ENCODE assay signal across 19 cellular contexts in genomic region chr2:159076233-159076632, GRCh38.
DNase-seq lines count a peak whose midpoint lies in the region; ATAC-seq, FAIRE-seq and TF ChIP-seq lines count a peak whose summit lies in the region.
"Had no signal": no experiment of that assay in that cellular context is flagged by ENCODE, and none has a peak within 500 bp of the region (broad histone marks: within the 10 kb centered on the region; RNA-seq: fewer than 3 reads in every experiment).

No MANE protein-coding gene starts in this region.

- H3K4ac ChIP-seq in IMR-90 (ENCODE audit: low read depth, low read length) (no peak overlapping the region), mesenchymal stem cell (ENCODE audit: low read depth in 1 of 2, low read length in 2 of 2) (no peak overlapping the region)

- H3K4me1 ChIP-seq in IMR-90 (ENCODE audit: control insufficient read depth, insufficient read depth, low read length) (peaks cover 20% of the 10 kb centered on the region), endothelial cell of umbilical vein (ENCODE audit: control insufficient read depth, extremely low read depth, insufficient read depth, low read length) (peaks cover 66% of the 10 kb centered on the region), mesenchymal stem cell (ENCODE audit: control insufficient read depth, insufficient read depth, low read depth, low read length) (peaks cover 9% of the 10 kb centered on the region)

- H3K9me3 Mint-ChIP-seq in stimulated activated memory B cell treated with anti-CD40 and anti-IgM and Interleukin-4, amounts not matched to agents 10 μg/mL and 1 μg/mL and 100 μg/mL, for 72 hours: no peaks in the 10 kb centered on the region
- H3K9me3 Mint-ChIP-seq: immature natural killer cell had no signal

- peaks cover 50% of the 10 kb centered on the region for H3K79me2 ChIP-seq in endothelial cell of umbilical vein (ENCODE audit: control insufficient read depth, insufficient read depth, low read length)

- H3K9me1 ChIP-seq in IMR-90 (ENCODE audit: insufficient read depth, low read length): peaks cover 15% of the 10 kb centered on the region
- H3K9me1 ChIP-seq in endothelial cell of umbilical vein (replicated peaks; ENCODE audit: control insufficient read depth, extremely low read depth, insufficient read depth, low read length): no peaks in the 10 kb centered on the region

- POLR2A ChIA-PET in AG04450 (lab: Yijun Ruan, JAX) (no interaction called here), IMR-90 (lab: Charles Lee; ENCODE audit: unreplicated experiment) (no interaction called here), endothelial cell of umbilical vein (lab: Charles Lee) (no interaction called here)

- H4K5ac ChIP-seq in IMR-90 (ENCODE audit: low read depth, low read length): no peak overlapping the region

- no peak overlapping the region for H2AFZ ChIP-seq in IMR-90 (replicated peaks; ENCODE audit: low read length, poor library complexity)
- H2AFZ ChIP-seq in endothelial cell of umbilical vein (ENCODE audit: low read depth, low read length): no peak overlapping the region
- no peak overlapping the region for H2AFZ ChIP-seq in mesenchymal stem cell (ENCODE audit: low read depth, low read length)
- H2AFZ ChIP-seq: neural progenitor cell had no signal

- H4K8ac ChIP-seq in IMR-90 (ENCODE audit: low read depth in 2 of 2, low read length in 2 of 2) (no peak overlapping the region), mesenchymal stem cell (ENCODE audit: low read length) (no peak overlapping the region)

- H3K27ac ChIP-seq in AG04450 (ENCODE audit: low read depth, low read length) (no peak overlapping the region), IMR-90 (ENCODE audit: insufficient read depth, low read length) (no peak overlapping the region), endothelial cell of umbilical vein (ENCODE audit: insufficient read depth, low read depth, low read length) (peak overlapping the region; percentile 46), mesenchymal stem cell (ENCODE audit: low read length, poor library complexity, severe bottlenecking) (no peak overlapping the region)
- H3K27ac ChIP-seq: epithelial cell of prostate, KMS-11, neural progenitor cell, VCaP had no signal

- H3K56ac ChIP-seq in IMR-90 (ENCODE audit: extremely low read depth, insufficient read depth, low read length): no peak overlapping the region

- H3K27me3 ChIP-seq in AG04450 (ENCODE audit: control insufficient read depth, insufficient read depth, low read length) (no peaks in the 10 kb centered on the region), IMR-90 (ENCODE audit: control insufficient read depth, insufficient read depth, low read length) (no peaks in the 10 kb centered on the region), endothelial cell of umbilical vein (ENCODE audit: control insufficient read depth in 2 of 2, insufficient read depth in 2 of 2, low read length in 2 of 2) (no peaks in the 10 kb centered on the region), mesenchymal stem cell (ENCODE audit: control insufficient read depth in 1 of 2, insufficient read depth in 1 of 2, low read length in 2 of 2) (no peaks in the 10 kb centered on the region)
- H3K27me3 ChIP-seq: neural progenitor cell had no signal

- H3K36me3 ChIP-seq in IMR-90 (ENCODE audit: control insufficient read depth, insufficient read depth, low read length) (no peaks in the 10 kb centered on the region), endothelial cell of umbilical vein (ENCODE audit: control insufficient read depth in 2 of 2, extremely low read depth in 1 of 2, insufficient read depth in 2 of 2, low read length in 2 of 2) (no peaks in the 10 kb centered on the region), mesenchymal stem cell (ENCODE audit: control insufficient read depth in 1 of 2, insufficient read depth in 2 of 2, low read depth in 1 of 2, low read length in 2 of 2) (peaks cover 0 to 14% of the 10 kb centered on the region in 2 experiments)
- H3K36me3 ChIP-seq: neural progenitor cell had no signal

- ATAC-seq in IMR-90 (ENCODE audit: low read depth) (peak; percentile 77), HG03521 (IDR thresholded peaks at IDR 0.05; ENCODE audit: unreplicated experiment) (no peak)
- ATAC-seq in stimulated activated memory B cell treated with anti-CD40 and anti-IgM and Interleukin-4, amounts not matched to agents 10 μg/mL and 1 μg/mL and 100 μg/mL, for 72 hours: no peak

- dilution Hi-C loops in IMR-90 (cut with HindIII; ENCODE audit: low sequenced_read_pairs, unreplicated experiment) (no loop called here), endothelial cell of umbilical vein (cut with MboI; ENCODE audit: extremely low pct_ligation_motif_present, low sequenced_read_pairs) (no loop called here)

- H2AK5ac ChIP-seq in IMR-90 (ENCODE audit: low read depth, low read length) (no peak overlapping the region), mesenchymal stem cell (ENCODE audit: low read length, severe bottlenecking) (no peak overlapping the region)

- no CpG with 5 or more reads among the region's 2 CpGs for WGBS in IMR-90 (ENCODE audit: extremely low coverage in 2 of 2, insufficient read length in 1 of 2), 2 experiments
- 80% methylated on average over 1 of the region's 2 CpGs for WGBS in mesenchymal stem cell

- H2BK15ac ChIP-seq in IMR-90 (ENCODE audit: low read depth, low read length) (no peak overlapping the region), mesenchymal stem cell (ENCODE audit: low read depth, poor library complexity, severe bottlenecking) (no peak overlapping the region)

- H3K14ac ChIP-seq in IMR-90 (replicated peaks; ENCODE audit: low read depth, low read length): no peak overlapping the region
- no peak overlapping the region for H3K14ac ChIP-seq in mesenchymal stem cell (ENCODE audit: low read length in 2 of 2)

- no peak overlapping the region for H4K91ac ChIP-seq in IMR-90 (ENCODE audit: insufficient read depth, low read depth, low read length)
- no peak overlapping the region for H4K91ac ChIP-seq in mesenchymal stem cell (ENCODE audit: low read length)

- no peak for TF ChIP-seq RAD21 in IMR-90 (IDR thresholded peaks at IDR 0.05; ENCODE audit: low read length)

- in situ Hi-C loops in IMR-90 (cut with MboI; ENCODE audit: low sequenced_read_pairs): no loop called here

- H2BK12ac ChIP-seq in mesenchymal stem cell (ENCODE audit: low read length in 2 of 2): no peak overlapping the region

- TF ChIP-seq CTCF in AG04450 (IDR thresholded peaks at IDR 0.05; ENCODE audit: low read depth, low read length) (0 out of 2 replicates have a peak, but pooled peaks have one; percentile 12), IMR-90 (conservative IDR thresholded peaks at IDR 0.05; ENCODE audit: low read depth, low read length) (0 out of 2 replicates have a peak, but pooled peaks have one; percentile 9), endothelial cell of umbilical vein (IDR thresholded peaks at IDR 0.05; ENCODE audit: extremely low read depth in 1 of 2, insufficient read depth in 1 of 2, low read depth in 1 of 2, low read length in 2 of 2) (no peak)

- FAIRE-seq in endothelial cell of umbilical vein (lab: Jason Lieb, UNC): peak; percentile 18

- H3K23ac ChIP-seq in IMR-90 (ENCODE audit: low read depth, low read length): no peak overlapping the region
- H3K23ac ChIP-seq in mesenchymal stem cell (ENCODE audit: low read length in 2 of 2): no peak overlapping the region

- CTCF ChIA-PET in AG04450 (lab: Charles Lee): no interaction called here
- CTCF ChIA-PET in IMR-90 (lab: Yijun Ruan, JAX): no interaction called here
- CTCF ChIA-PET in endothelial cell of umbilical vein (lab: Charles Lee): interaction anchor here (1.3 to 3.1 kb wide), 4 partner anchors 9 to 23 kb away, joined by 5 to 10 read pairs (median 6); no protein-coding TSS in a partner anchor

- H3K4me2 ChIP-seq in IMR-90 (ENCODE audit: low read depth, low read length) (peak overlapping the region; percentile 39; the same call in 1 of the 2 replicates), endothelial cell of umbilical vein (ENCODE audit: insufficient read depth, low read length) (peak overlapping the region; percentile 68), mesenchymal stem cell (ENCODE audit: low read length, poor library complexity, severe bottlenecking) (no peak overlapping the region)
- H3K4me2 ChIP-seq: KMS-11, neural progenitor cell had no signal

- intact Hi-C loops in IMR-90 (cut with micrococcal nuclease) (no loop called here), endothelial cell of umbilical vein (cut with micrococcal nuclease) (loop anchor here (2.0 kb wide), 1 partner anchor 45 kb away; no protein-coding TSS in a partner anchor)

- peak; percentile 70 for DNase-seq in AG04450 (ENCODE audit: low read depth, low spot score)
- DNase-seq in IMR-90: peak; percentile 93
- peak; percentile 87 for DNase-seq in endothelial cell of umbilical vein (ENCODE audit: low read depth, low spot score)
- peak; percentile 63 for DNase-seq in mesenchymal stem cell
- no peak for DNase-seq in DMS53 treated with DMSO at 0.1 percent for 48 hours (lab: John Stamatoyannopoulos, UW; ENCODE audit: unreplicated experiment)
- DNase-seq in DMS153 treated with DMSO at 0.1 percent for 48 hours (lab: John Stamatoyannopoulos, UW; ENCODE audit: unreplicated experiment): no peak
- DNase-seq: activated T-cell treated with anti-CD3 and anti-CD28 coated beads for 4 hours; AML-193; anterior cingulate cortex; immature natural killer cell; NCI-H1694; SHP77; stimulated activated CD4-positive, alpha-beta T cell treated with anti-CD3 and anti-CD28 coated beads, Interleukin-12 subunit alpha, Interleukin-12 subunit beta, amount 100 ng/mL, for 4 hours had no signal

- H3K4me3 Mint-ChIP-seq in stimulated activated memory B cell treated with anti-CD40 and anti-IgM and Interleukin-4, amounts not matched to agents 10 μg/mL and 1 μg/mL and 100 μg/mL, for 72 hours: no peak overlapping the region
- H3K4me3 Mint-ChIP-seq: immature natural killer cell, neural progenitor cell had no signal

- no peaks in the 10 kb centered on the region for H3K36me3 Mint-ChIP-seq in stimulated activated memory B cell treated with anti-CD40 and anti-IgM and Interleukin-4, amounts not matched to agents 10 μg/mL and 1 μg/mL and 100 μg/mL, for 72 hours
- H3K36me3 Mint-ChIP-seq: immature natural killer cell had no signal

- no peak overlapping the region for H3K9ac ChIP-seq in IMR-90 (ENCODE audit: low read depth, low read length)
- H3K9ac ChIP-seq in endothelial cell of umbilical vein (replicated peaks; ENCODE audit: extremely low read depth, insufficient read depth, low read length): peak overlapping the region; percentile 49
- peak overlapping the region; percentile 60 for H3K9ac ChIP-seq in mesenchymal stem cell (ENCODE audit: low read length)
- H3K9ac ChIP-seq: KMS-11, neural progenitor cell had no signal

- no peak overlapping the region for H3K4me3 ChIP-seq in AG04450 (ENCODE audit: low read depth, low read length)
- H3K4me3 ChIP-seq in IMR-90 (ENCODE audit: insufficient read depth, low read depth, low read length): no peak overlapping the region
- no peak overlapping the region for H3K4me3 ChIP-seq in endothelial cell of umbilical vein (replicated peaks in 1 of 3; ENCODE audit: insufficient read depth in 1 of 3, low read depth in 1 of 3, low read length in 3 of 3)
- H3K4me3 ChIP-seq in mesenchymal stem cell (ENCODE audit: insufficient read depth in 1 of 2, low read depth in 1 of 2, low read length in 2 of 2): no peak overlapping the region
- H3K4me3 ChIP-seq: neural progenitor cell had no signal

- BruUV-seq in IMR-90 (replicated peaks; lab: Mats Ljungman, UMichigan) (no TSS peak), endothelial cell of umbilical vein (replicated peaks; lab: Mats Ljungman, UMichigan) (no TSS peak)

- H2BK20ac ChIP-seq in IMR-90 (ENCODE audit: low read depth, low read length): no peak overlapping the region

- H2AK9ac ChIP-seq in IMR-90 (replicated peaks; ENCODE audit: low read depth, low read length, poor library complexity): no peak overlapping the region

- no peak overlapping the region for H3K27ac Mint-ChIP-seq in stimulated activated memory B cell treated with anti-CD40 and anti-IgM and Interleukin-4, amounts not matched to agents 10 μg/mL and 1 μg/mL and 100 μg/mL, for 72 hours
- H3K27ac Mint-ChIP-seq: immature natural killer cell, neural progenitor cell had no signal

- H2BK120ac ChIP-seq in IMR-90 (ENCODE audit: low read depth, low read length) (no peak overlapping the region), mesenchymal stem cell (ENCODE audit: low read depth, low read length) (no peak overlapping the region)

- H2BK5ac ChIP-seq in IMR-90 (ENCODE audit: low read depth, low read length, poor library complexity, severe bottlenecking) (peak overlapping the region; percentile 28), mesenchymal stem cell (ENCODE audit: low read depth, low read length, poor library complexity, severe bottlenecking) (no peak overlapping the region)

- no peaks in the 10 kb centered on the region for H3K27me3 Mint-ChIP-seq in stimulated activated memory B cell treated with anti-CD40 and anti-IgM and Interleukin-4, amounts not matched to agents 10 μg/mL and 1 μg/mL and 100 μg/mL, for 72 hours

- H4K20me1 ChIP-seq in IMR-90 (ENCODE audit: insufficient read depth, low read length): no peaks in the 10 kb centered on the region
- H4K20me1 ChIP-seq in endothelial cell of umbilical vein (replicated peaks; ENCODE audit: control insufficient read depth, extremely low read depth, insufficient read depth, low read length): no peaks in the 10 kb centered on the region

- TF ChIP-seq POLR2A in IMR-90 (IDR thresholded peaks at IDR 0.05; ENCODE audit: low read depth, low read length) (no peak), endothelial cell of umbilical vein (IDR thresholded peaks at IDR 0.05; ENCODE audit: low read depth, low read length) (no peak)

- H3K4me1 Mint-ChIP-seq in stimulated activated memory B cell treated with anti-CD40 and anti-IgM and Interleukin-4, amounts not matched to agents 10 μg/mL and 1 μg/mL and 100 μg/mL, for 72 hours: no peaks in the 10 kb centered on the region
- H3K4me1 Mint-ChIP-seq: immature natural killer cell had no signal

- H3K79me1 ChIP-seq in IMR-90 (ENCODE audit: low read depth in 1 of 2, low read length in 2 of 2) (peaks cover 19 to 41% of the 10 kb centered on the region in 2 experiments), mesenchymal stem cell (replicated peaks; ENCODE audit: low read length, poor library complexity, severe bottlenecking) (peaks cover 38% of the 10 kb centered on the region)

- no peak overlapping the region for H3K18ac ChIP-seq in IMR-90 (ENCODE audit: low read depth, low read length)
- H3K18ac ChIP-seq in mesenchymal stem cell (ENCODE audit: low read depth in 1 of 2, low read length in 2 of 2): no peak overlapping the region

- peaks cover 5% of the 10 kb centered on the region for H3K9me3 ChIP-seq in AG04450 (ENCODE audit: control insufficient read depth, insufficient read depth, low read length)
- no peaks in the 10 kb centered on the region for H3K9me3 ChIP-seq in IMR-90 (ENCODE audit: control insufficient read depth, insufficient read depth, low read length)
- no peaks in the 10 kb centered on the region for H3K9me3 ChIP-seq in endothelial cell of umbilical vein (replicated peaks; ENCODE audit: control insufficient read depth, insufficient read depth, low read length)
- no peaks in the 10 kb centered on the region for H3K9me3 ChIP-seq in mesenchymal stem cell (ENCODE audit: control insufficient read depth, low read length)

Comparison
In these comparisons a context has a peak if more than half of its experiments do, and no peak if none do; other contexts are left out.
1. DNase-seq: peak in AG04450 (single experiment), IMR-90 (single experiment), endothelial cell of umbilical vein (single experiment) and mesenchymal stem cell (single experiment); none in DMS53 treated with DMSO at 0.1 percent for 48 hours (single experiment) and DMS153 treated with DMSO at 0.1 percent for 48 hours (single experiment).
2. CTCF ChIP-seq: peak in AG04450 (single experiment) and IMR-90 (single experiment); none in endothelial cell of umbilical vein (0 of 2).